ENCODE assay signal across 27 cellular contexts in the genomic region with DNA sequence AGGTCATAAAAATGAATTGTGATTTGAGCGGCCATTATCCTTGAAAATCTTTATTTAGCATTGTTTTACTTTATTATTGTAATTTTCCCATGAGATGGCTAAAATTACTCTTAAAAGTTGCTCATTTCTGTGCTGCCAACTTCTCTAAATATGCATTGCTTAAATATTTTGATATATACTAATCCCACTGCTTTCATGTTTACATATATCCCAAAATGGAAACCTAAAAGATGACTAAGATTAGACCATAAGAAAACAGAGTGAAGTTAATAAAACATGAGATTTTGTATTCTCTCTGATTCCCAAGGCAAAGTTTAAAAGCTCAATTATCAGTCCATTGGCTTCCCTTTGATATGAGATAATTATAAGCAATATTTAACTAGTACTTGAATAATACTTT.
"Had no signal": no experiment of that assay in that cellular context is flagged by ENCODE, and none has a peak within 500 bp of the region (broad histone marks: within the 10 kb centered on the region; RNA-seq: fewer than 3 reads in every experiment).

No MANE protein-coding gene starts in this region.

- H3K79me2 ChIP-seq: parathyroid adenoma had no signal

- DNase-seq: activated B cell treated with CpG ODN at 0.5 μM for 24 hours; activated CD4-positive, alpha-beta T cell treated with anti-CD3 and anti-CD28 coated beads, Interleukin-2, amount 50 U/mL, for 1 hour; activated CD8-positive, alpha-beta T cell treated with anti-CD3 and anti-CD28 coated beads for 36 hours; activated naive CD8-positive, alpha-beta T cell treated with anti-CD3 and anti-CD28 coated beads, Interleukin-2, amount 50 U/mL, for 24 hours; activated T-cell treated with anti-CD3 and anti-CD28 coated beads, Interleukin-2, amount 50 U/mL, for 4 hours; body of pancreas; dorsolateral prefrontal cortex; effector memory CD4-positive, alpha-beta T cell; foreskin melanocyte; heart right ventricle; kidney glomerular epithelial cell; left lung; mesendoderm; mucosa of descending colon; psoas muscle; sigmoid colon; stimulated activated naive CD8-positive, alpha-beta T cell treated with anti-CD3 and anti-CD28 coated beads, Interleukin-15, Interleukin-2, amounts not matched to agents 100 U/mL and 50 U/mL, for 24 hours; T-helper 1 cell; testis; trophoblast cell had no signal

- H3K4me3 ChIP-seq: body of pancreas, coronary artery, dorsolateral prefrontal cortex, heart right ventricle, left lung, lung, mucosa of descending colon, psoas muscle, sigmoid colon, testis had no signal

- ATAC-seq: activated CD8-positive, alpha-beta T cell treated with anti-CD3 and anti-CD28 coated beads for 36 hours; activated naive CD8-positive, alpha-beta T cell treated with anti-CD3 and anti-CD28 coated beads, Interleukin-2, amount 50 U/mL, for 24 hours; activated T-cell treated with anti-CD3 and anti-CD28 coated beads, Interleukin-2, amount 50 U/mL, for 4 hours; body of pancreas; heart right ventricle; left lung; mucosa of descending colon; psoas muscle; stimulated activated naive CD8-positive, alpha-beta T cell treated with anti-CD3 and anti-CD28 coated beads, Interleukin-15, Interleukin-2, amounts not matched to agents 100 U/mL and 50 U/mL, for 24 hours had no signal

- H3K9me3 ChIP-seq: body of pancreas, heart right ventricle, left lung, mucosa of descending colon, psoas muscle, sigmoid colon, testis had no signal

- H3K9ac ChIP-seq: parathyroid adenoma had no signal

- H3K4me1 ChIP-seq: body of pancreas, heart right ventricle, left lung, parathyroid adenoma, psoas muscle, sigmoid colon, testis had no signal

- H2AFZ ChIP-seq: parathyroid adenoma had no signal

- H3K27ac ChIP-seq: body of pancreas, coronary artery, dorsolateral prefrontal cortex, heart right ventricle, left lung, parathyroid adenoma, psoas muscle, sigmoid colon, testis had no signal

- H3K27ac Mint-ChIP-seq: activated B cell treated with CpG ODN at 0.5 μM for 24 hours; activated CD8-positive, alpha-beta T cell treated with anti-CD3 and anti-CD28 coated beads for 36 hours; activated naive CD4-positive, alpha-beta T cell treated with anti-CD3 and anti-CD28 coated beads, Interleukin-2, amount 50 U/mL, for 24 hours; activated naive CD8-positive, alpha-beta T cell treated with anti-CD3 and anti-CD28 coated beads, Interleukin-2, amount 50 U/mL, for 24 hours; activated T-helper 2 cell treated with anti-CD3 and anti-CD28 coated beads, Interferon-gamma antibody, Interleukin-2, Interleukin-4, amounts not matched to agents 10 μg/mL and 5 μg/mL and 100 μg/mL, durations not matched to agents 14 hours and 24 hours and 36 hours; nephron; T-helper 2 cell treated with Interferon-gamma antibody and Interleukin-4, amounts not matched to agents 5 μg/mL and 100 μg/mL, for 36 hours had no signal

- H3K4me3 Mint-ChIP-seq: activated B cell treated with CpG ODN at 0.5 μM for 24 hours; activated CD8-positive, alpha-beta T cell treated with anti-CD3 and anti-CD28 coated beads for 36 hours; activated naive CD4-positive, alpha-beta T cell treated with anti-CD3 and anti-CD28 coated beads, Interleukin-2, amount 50 U/mL, for 24 hours; activated naive CD8-positive, alpha-beta T cell treated with anti-CD3 and anti-CD28 coated beads, Interleukin-2, amount 50 U/mL, for 24 hours; activated T-cell treated with anti-CD3 and anti-CD28 coated beads, Interleukin-2, amount 50 U/mL, for 4 hours; nephron; T-helper 2 cell treated with Interferon-gamma antibody and Interleukin-4, amounts not matched to agents 5 μg/mL and 100 μg/mL, for 36 hours had no signal

- H3K9me3 Mint-ChIP-seq: activated B cell treated with CpG ODN at 0.5 μM for 24 hours; activated CD8-positive, alpha-beta T cell treated with anti-CD3 and anti-CD28 coated beads for 36 hours; activated naive CD4-positive, alpha-beta T cell treated with anti-CD3 and anti-CD28 coated beads, Interleukin-2, amount 50 U/mL, for 24 hours; activated naive CD8-positive, alpha-beta T cell treated with anti-CD3 and anti-CD28 coated beads, Interleukin-2, amount 50 U/mL, for 24 hours; activated T-cell treated with anti-CD3 and anti-CD28 coated beads, Interleukin-2, amount 50 U/mL, for 4 hours; nephron had no signal

- H3K4me1 Mint-ChIP-seq: activated B cell treated with CpG ODN at 0.5 μM for 24 hours; activated naive CD4-positive, alpha-beta T cell treated with anti-CD3 and anti-CD28 coated beads, Interleukin-2, amount 50 U/mL, for 24 hours; activated naive CD8-positive, alpha-beta T cell treated with anti-CD3 and anti-CD28 coated beads, Interleukin-2, amount 50 U/mL, for 24 hours; nephron had no signal

- H3K27me3 Mint-ChIP-seq: activated B cell treated with CpG ODN at 0.5 μM for 24 hours; activated naive CD4-positive, alpha-beta T cell treated with anti-CD3 and anti-CD28 coated beads, Interleukin-2, amount 50 U/mL, for 24 hours had no signal

- H3K27me3 ChIP-seq: body of pancreas, dorsolateral prefrontal cortex, heart right ventricle, left lung, sigmoid colon, testis had no signal

- H3K36me3 Mint-ChIP-seq: activated naive CD4-positive, alpha-beta T cell treated with anti-CD3 and anti-CD28 coated beads, Interleukin-2, amount 50 U/mL, for 24 hours had no signal

- H3K36me3 ChIP-seq: heart right ventricle, left lung, sigmoid colon had no signal
